Comparison of ENCODE assay signal across 1 cellular context in the genomic region with DNA sequence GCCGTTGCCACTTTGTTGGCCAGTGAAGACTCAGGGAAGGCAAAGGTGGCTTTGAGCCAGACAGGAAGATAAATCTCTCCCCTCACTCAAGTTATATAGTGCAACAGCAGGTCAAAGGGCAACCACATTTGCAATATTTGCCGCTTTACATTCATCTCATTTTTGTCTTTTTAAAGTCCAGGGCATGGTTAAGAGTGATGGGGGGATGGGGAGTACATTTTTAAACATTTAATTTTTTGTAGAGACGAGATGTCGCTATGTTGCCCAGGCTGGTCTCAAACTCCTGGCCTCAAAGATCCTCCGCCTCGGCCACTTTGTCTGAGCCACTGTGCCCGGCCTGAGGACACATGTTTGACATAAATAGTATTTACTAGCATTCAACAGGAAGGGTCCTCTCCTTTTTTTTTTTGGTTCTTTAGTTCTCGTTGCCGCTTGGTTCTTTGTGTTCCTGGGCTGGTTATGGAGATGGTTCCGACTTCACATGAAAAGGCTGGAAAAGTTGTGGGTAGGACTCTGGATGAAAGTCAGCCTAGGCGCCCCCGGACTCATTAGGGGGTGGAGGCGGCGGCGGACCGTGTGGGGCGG.
TF ChIP-seq lines count a peak whose summit lies in the region.

No MANE protein-coding gene starts in this region.

TF ChIP-seq in H1, 55 proteins besides CTCF, POLR2A, EP300 and RAD21 (continued from another document):
- TF ChIP-seq CTBP2 (IDR thresholded peaks at IDR 0.05; ENCODE audit: borderline replicate concordance, insufficient read depth, insufficient read length, low read length) (no peak), CBX5 (IDR thresholded peaks at IDR 0.05; ENCODE audit: low read depth, low read length) (no peak), RXRA (IDR thresholded peaks at IDR 0.05; ENCODE audit: insufficient read depth, low read depth, low read length) (no peak), POLR2AphosphoS5 (IDR thresholded peaks at IDR 0.05; ENCODE audit: low read depth, low read length) (no peak), KDM1A (IDR thresholded peaks at IDR 0.05; ENCODE audit: borderline replicate concordance, low read length) (no peak), SP1 (IDR thresholded peaks at IDR 0.05; ENCODE audit: low read depth, low read length) (no peak)
